8 cellular contexts compared by ENCODE assay signal in genomic region chr12:124479680-124480468, GRCh38.
DNase-seq lines count a peak whose midpoint lies in the region; ATAC-seq, FAIRE-seq and TF ChIP-seq lines count a peak whose summit lies in the region.

No MANE protein-coding gene starts in this region.

- H3K27me3 ChIP-seq in astrocyte (ENCODE audit: insufficient read depth, low read length) (no peaks in the 10 kb centered on the region), neural progenitor cell (no peaks in the 10 kb centered on the region)

- no peak overlapping the region for H3K27ac Mint-ChIP-seq in astrocyte (ENCODE audit: unreplicated experiment)
- H3K27ac Mint-ChIP-seq in neural progenitor cell, result peak overlapping the region; percentile 70

- intact Hi-C loops in head of caudate nucleus (cut with DNase I), result no loop called here

- H3K4me1 ChIP-seq in astrocyte (ENCODE audit: insufficient read depth, low read length) (peaks cover 14% of the 10 kb centered on the region), neural progenitor cell (peaks cover 16% of the 10 kb centered on the region)

- H3K9me3 Mint-ChIP-seq in astrocyte (ENCODE audit: unreplicated experiment) (no peaks in the 10 kb centered on the region), neural progenitor cell (no peaks in the 10 kb centered on the region)

- H4K20me1 ChIP-seq in astrocyte (ENCODE audit: insufficient read depth, low read length) (peaks cover 98% of the 10 kb centered on the region), neural progenitor cell (ENCODE audit: low read depth) (peaks cover 29% of the 10 kb centered on the region)

- H3K4me2 ChIP-seq in astrocyte (ENCODE audit: low read length), result peak overlapping the region; percentile 54
- peak overlapping the region; percentile 22 for H3K4me2 ChIP-seq in neural progenitor cell

- DNase-seq in astrocyte (ENCODE audit: low read depth) (no peak), neural progenitor cell (ENCODE audit: low spot score) (peak; percentile 37), UCSD-AML1 (lab: John Stamatoyannopoulos, UW; ENCODE audit: unreplicated experiment) (no peak), HT-29 (ENCODE audit: low spot score) (no peak), AG08395 (ENCODE audit: low spot score) (no peak), head of caudate nucleus (no peak)

- ATAC-seq in GM18858 (IDR thresholded peaks at IDR 0.05; ENCODE audit: unreplicated experiment), result peak; percentile 11
- peak; percentile 32 for ATAC-seq in HG02798 (IDR thresholded peaks at IDR 0.05; ENCODE audit: poor library complexity, unreplicated experiment)

- H3K36me3 Mint-ChIP-seq in astrocyte (ENCODE audit: low read depth, unreplicated experiment) (peaks cover 26% of the 10 kb centered on the region), neural progenitor cell (peaks cover 28% of the 10 kb centered on the region)

- H3K4me1 Mint-ChIP-seq in astrocyte (ENCODE audit: low read depth, unreplicated experiment), result peaks cover 24% of the 10 kb centered on the region
- peaks cover 9% of the 10 kb centered on the region for H3K4me1 Mint-ChIP-seq in neural progenitor cell

- H3K9me3 ChIP-seq in astrocyte (ENCODE audit: insufficient read depth, low read depth, low read length) (no peaks in the 10 kb centered on the region), neural progenitor cell (ENCODE audit: low read depth) (no peaks in the 10 kb centered on the region)

- H3K36me3 ChIP-seq in astrocyte (ENCODE audit: insufficient read depth, low read length) (peaks cover 7% of the 10 kb centered on the region), neural progenitor cell (no peaks in the 10 kb centered on the region)

- H3K27ac ChIP-seq in astrocyte (ENCODE audit: low read depth, low read length), result no peak overlapping the region
- peak overlapping the region; percentile 80 for H3K27ac ChIP-seq in neural progenitor cell

- H3K79me2 ChIP-seq in astrocyte (ENCODE audit: insufficient read depth, low read length) (peaks cover 74% of the 10 kb centered on the region), neural progenitor cell (ENCODE audit: low read depth) (peaks cover 14% of the 10 kb centered on the region)

- no peak overlapping the region for H3K9ac ChIP-seq in astrocyte (ENCODE audit: low read length)
- no peak overlapping the region for H3K9ac ChIP-seq in neural progenitor cell

- H3K4me3 Mint-ChIP-seq in astrocyte (ENCODE audit: unreplicated experiment), result no peak overlapping the region
- peak overlapping the region; percentile 46 for H3K4me3 Mint-ChIP-seq in neural progenitor cell

- no peak for FAIRE-seq in astrocyte (lab: Jason Lieb, UNC)

- H3K27me3 Mint-ChIP-seq in astrocyte (ENCODE audit: low read depth, unreplicated experiment) (no peaks in the 10 kb centered on the region), neural progenitor cell (ENCODE audit: insufficient read depth, low read depth) (peaks cover 4% of the 10 kb centered on the region)

- H3F3A ChIP-seq in neural progenitor cell (ENCODE audit: low read depth), result peaks cover 8% of the 10 kb centered on the region

- TF ChIP-seq CTCF in astrocyte (IDR thresholded peaks at IDR 0.05; ENCODE audit: insufficient read depth, low read depth, low read length) (no peak), neural progenitor cell (IDR thresholded peaks at IDR 0.05) (no peak)

- H2AFZ ChIP-seq in astrocyte (ENCODE audit: low read depth, low read length), result no peak overlapping the region
- no peak overlapping the region for H2AFZ ChIP-seq in neural progenitor cell (replicated peaks)

- no peak overlapping the region for H3K4me3 ChIP-seq in astrocyte (ENCODE audit: insufficient read depth, low read depth, low read length)
- H3K4me3 ChIP-seq in neural progenitor cell, result no peak overlapping the region
